In the genomic region with DNA sequence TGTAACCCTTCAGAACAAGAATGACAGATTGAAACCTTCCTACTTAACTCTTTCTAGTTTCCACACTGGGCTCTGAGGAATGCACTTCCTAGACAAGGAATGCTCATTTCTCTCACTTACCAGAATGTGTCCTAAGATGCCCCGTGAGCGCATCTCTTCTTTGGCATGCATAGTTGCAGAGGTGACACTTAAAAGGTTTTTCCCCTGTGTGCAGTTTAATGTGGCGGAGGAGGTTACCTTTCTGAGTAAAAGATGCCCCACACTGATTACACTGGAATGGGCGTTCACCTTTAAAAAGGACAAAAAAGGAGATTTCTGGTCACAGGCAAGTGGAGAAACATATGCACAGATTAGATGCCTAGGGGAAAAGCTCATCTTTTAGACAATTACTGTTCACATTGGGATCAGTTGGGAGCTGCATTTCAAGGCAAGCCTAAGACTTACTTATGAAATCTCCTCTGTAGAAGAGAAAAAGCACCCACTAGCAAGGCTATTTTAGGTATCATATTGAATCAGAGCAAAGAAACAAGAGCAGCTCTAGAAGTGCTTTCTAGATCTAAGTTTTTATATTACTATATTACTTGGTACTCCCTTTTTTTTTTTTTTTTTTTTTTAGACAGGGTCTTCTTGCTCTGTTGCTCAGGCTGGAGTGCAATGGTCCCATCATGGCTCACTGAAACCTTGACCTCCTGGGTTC, we compare ENCODE assay signal across 14 cellular contexts. TPM values are rescaled to one million over a fixed set of nuclear protein-coding genes. Genes with fewer than 3 reads are reported as not detected.
DNase-seq lines count a peak whose midpoint lies in the region; ATAC-seq and TF ChIP-seq lines count a peak whose summit lies in the region.
"Had no signal": no experiment of that assay in that cellular context is flagged by ENCODE, and none has a peak within 500 bp of the region (broad histone marks: within the 10 kb centered on the region; RNA-seq: fewer than 3 reads in every experiment).

No MANE protein-coding gene starts in this region.

- peaks cover 0 to 59% (median 0%) of the 10 kb centered on the region in 3 experiments for H3K27me3 ChIP-seq in neuronal stem cell (ENCODE audit: control insufficient read depth in 3 of 3, insufficient read depth in 3 of 3, low read depth in 1 of 3, low read length in 3 of 3)
- peaks cover 9% of the 10 kb centered on the region for H3K27me3 ChIP-seq in foreskin keratinocyte
- H3K27me3 ChIP-seq: SJCRH30 had no signal

- peak overlapping the region; percentile 11 for H3K27ac ChIP-seq in neuronal stem cell (replicated peaks; ENCODE audit: low read length)
- H3K27ac ChIP-seq in foreskin keratinocyte, result no peak overlapping the region
- H3K27ac ChIP-seq: psoas muscle, SJCRH30 had no signal

- H2AK5ac ChIP-seq in neuronal stem cell (ENCODE audit: low read depth, low read length), result no peak overlapping the region

- H4K8ac ChIP-seq in neuronal stem cell (ENCODE audit: low read depth, low read length), result no peak overlapping the region

- no peak overlapping the region for H3K14ac ChIP-seq in neuronal stem cell (ENCODE audit: low read length)

- H3K4me3 ChIP-seq in neuronal stem cell (ENCODE audit: low read length in 2 of 2), result no peak overlapping the region
- H3K4me3 ChIP-seq: psoas muscle, SJCRH30 had no signal

- H4K91ac ChIP-seq in neuronal stem cell (ENCODE audit: low read depth, low read length, poor library complexity), result no peak overlapping the region

- H3K4me2 ChIP-seq in neuronal stem cell (ENCODE audit: insufficient read depth, low read length, poor library complexity, severe bottlenecking), result no peak overlapping the region

- H3K9me3 Mint-ChIP-seq in activated T-helper 1 cell treated with anti-CD3 and anti-CD28 coated beads, Interleukin-12 subunit alpha, Interleukin-12 subunit beta, Interleukin-2, Interleukin-4 antibody, amounts not matched to agents 30 ng/mL and 10 ng/mL and 1 ng/mL, durations not matched to agents 14 hours and 24 hours and 36 hours, result no peaks in the 10 kb centered on the region

- H2AFZ ChIP-seq in neuronal stem cell (ENCODE audit: low read length), result no peak overlapping the region

- no peaks in the 10 kb centered on the region for H3K27me3 Mint-ChIP-seq in activated T-helper 1 cell treated with anti-CD3 and anti-CD28 coated beads, Interleukin-12 subunit alpha, Interleukin-12 subunit beta, Interleukin-2, Interleukin-4 antibody, amounts not matched to agents 30 ng/mL and 10 ng/mL and 1 ng/mL, durations not matched to agents 14 hours and 24 hours and 36 hours (ENCODE audit: insufficient read depth)

- no peak overlapping the region for H2BK12ac ChIP-seq in neuronal stem cell (ENCODE audit: low read length)

- peaks cover 48% of the 10 kb centered on the region for H3K4me1 Mint-ChIP-seq in activated T-helper 1 cell treated with anti-CD3 and anti-CD28 coated beads, Interleukin-12 subunit alpha, Interleukin-12 subunit beta, Interleukin-2, Interleukin-4 antibody, amounts not matched to agents 30 ng/mL and 10 ng/mL and 1 ng/mL, durations not matched to agents 14 hours and 24 hours and 36 hours (ENCODE audit: low read depth)

- WGBS in neuronal stem cell (ENCODE audit: extremely low coverage in 2 of 2, insufficient read length in 2 of 2, insufficient replicate concordance in 1 of 2), 2 donors, result no CpG with 5 or more reads among the region's 4 CpGs

- in situ Hi-C loops in ACHN (cut with HindIII; ENCODE audit: low pct_ligation_motif_present, low pct_unique_long_range_greater_than_20kb, low sequenced_read_pairs), result no loop called here

- no peak overlapping the region for H2BK5ac ChIP-seq in neuronal stem cell (ENCODE audit: low read length)

- no peak overlapping the region for H3K9ac ChIP-seq in neuronal stem cell (ENCODE audit: low read depth, low read length, poor library complexity)

- H3K9me3 ChIP-seq in neuronal stem cell (replicated peaks in 1 of 2; ENCODE audit: control insufficient read depth in 2 of 2, insufficient read depth in 1 of 2, low read depth in 1 of 2, low read length in 2 of 2), result no peaks in the 10 kb centered on the region
- H3K9me3 ChIP-seq: psoas muscle, SJCRH30 had no signal

- peak; percentile 61 for DNase-seq in activated naive CD4-positive, alpha-beta T cell treated with Interleukin-2 at 50 U/mL for 16 hours
- no peak for DNase-seq in activated naive CD4-positive, alpha-beta T cell (lab: John Stamatoyannopoulos, UW)
- DNase-seq in activated T-helper 1 cell treated with anti-CD3 and anti-CD28 coated beads, Interleukin-12 subunit alpha, Interleukin-12 subunit beta, Interleukin-2, Interleukin-4 antibody, amounts not matched to agents 30 ng/mL and 10 ng/mL and 1 ng/mL, durations not matched to agents 14 hours and 24 hours and 36 hours (ENCODE audit: low spot score), result peak; percentile 49
- DNase-seq in neuronal stem cell (ENCODE audit: low spot score), result peak; percentile 35
- DNase-seq in ACHN, result no peak
- no peak for DNase-seq in foreskin keratinocyte
- DNase-seq: NCI-H1048, NCI-H510A, psoas muscle, SJCRH30 had no signal

- peaks cover 0 to 6% of the 10 kb centered on the region in 2 donors for H3K4me1 ChIP-seq in neuronal stem cell (ENCODE audit: control insufficient read depth in 2 of 2, insufficient read depth in 1 of 2, low read depth in 1 of 2, low read length in 2 of 2)
- H3K4me1 ChIP-seq in foreskin keratinocyte, result peaks cover 8% of the 10 kb centered on the region
- H3K4me1 ChIP-seq: psoas muscle, SJCRH30 had no signal

- peak overlapping the region; percentile 69 for H3K27ac Mint-ChIP-seq in activated T-helper 1 cell treated with anti-CD3 and anti-CD28 coated beads, Interleukin-12 subunit alpha, Interleukin-12 subunit beta, Interleukin-2, Interleukin-4 antibody, amounts not matched to agents 30 ng/mL and 10 ng/mL and 1 ng/mL, durations not matched to agents 14 hours and 24 hours and 36 hours

- peaks cover 30% of the 10 kb centered on the region for H3K36me3 Mint-ChIP-seq in activated T-helper 1 cell treated with anti-CD3 and anti-CD28 coated beads, Interleukin-12 subunit alpha, Interleukin-12 subunit beta, Interleukin-2, Interleukin-4 antibody, amounts not matched to agents 30 ng/mL and 10 ng/mL and 1 ng/mL, durations not matched to agents 14 hours and 24 hours and 36 hours (ENCODE audit: low read depth)

- H3K4me3 Mint-ChIP-seq in activated T-helper 1 cell treated with anti-CD3 and anti-CD28 coated beads, Interleukin-12 subunit alpha, Interleukin-12 subunit beta, Interleukin-2, Interleukin-4 antibody, amounts not matched to agents 30 ng/mL and 10 ng/mL and 1 ng/mL, durations not matched to agents 14 hours and 24 hours and 36 hours, result peak overlapping the region; percentile 43

- ATAC-seq in HG02973 (IDR thresholded peaks at IDR 0.05; ENCODE audit: unreplicated experiment) (no peak), GM19452 (IDR thresholded peaks at IDR 0.05; ENCODE audit: unreplicated experiment) (no peak), foreskin keratinocyte (no peak)
- ATAC-seq: esophagus mucosa, psoas muscle had no signal

- H2BK120ac ChIP-seq in neuronal stem cell (ENCODE audit: low read depth, low read length), result no peak overlapping the region

- no peak overlapping the region for H3K23ac ChIP-seq in neuronal stem cell (ENCODE audit: low read depth, low read length, poor library complexity)

- H3K18ac ChIP-seq in neuronal stem cell (ENCODE audit: low read length), result no peak overlapping the region

- intact Hi-C loops in activated T-helper 1 cell treated with anti-CD3 and anti-CD28 coated beads, Interleukin-12 subunit alpha, Interleukin-12 subunit beta, Interleukin-2, Interleukin-4 antibody, amounts not matched to agents 30 ng/mL and 10 ng/mL and 1 ng/mL, durations not matched to agents 14 hours and 24 hours and 36 hours (cut with micrococcal nuclease), result loop anchor here (1.0 to 5.0 kb wide), 9 partner anchors 9 to 191 kb away; partner anchors contain the start of genes IKZF3 and PSMD3

- H2BK15ac ChIP-seq in neuronal stem cell (ENCODE audit: low read length), result no peak overlapping the region

- TF ChIP-seq CTCF in foreskin keratinocyte (conservative IDR thresholded peaks at IDR 0.05), result no peak

- no peaks in the 10 kb centered on the region for H3K36me3 ChIP-seq in neuronal stem cell (replicated peaks in 1 of 2; ENCODE audit: control insufficient read depth in 2 of 2, insufficient read depth in 2 of 2, low read length in 2 of 2)
- H3K36me3 ChIP-seq: SJCRH30 had no signal

- H3K79me1 ChIP-seq in neuronal stem cell (ENCODE audit: low read depth, low read length), result no peaks in the 10 kb centered on the region

- H3K4ac ChIP-seq in neuronal stem cell (ENCODE audit: low read length), result no peak overlapping the region

RNA-seq across cellular contexts. Expression of gene GRB7, which starts 53.7 kb away (rescaled TPM):
- total RNA-seq in activated T-helper 1 cell treated with anti-CD3 and anti-CD28 coated beads, Interleukin-12 subunit alpha, Interleukin-12 subunit beta, Interleukin-2, Interleukin-4 antibody, amounts not matched to agents 30 ng/mL and 10 ng/mL and 1 ng/mL, durations not matched to agents 14 hours and 24 hours and 36 hours, result 0.64 and 0.73 TPM in 2 replicates
- polyA plus RNA-seq in neuronal stem cell (2013, experiment 1 of 2), result 5.9 TPM
- 5.9 TPM for polyA plus RNA-seq in neuronal stem cell (2013, experiment 2 of 2)
- total RNA-seq in foreskin keratinocyte, result 15.6 and 16.2 TPM in 2 replicates
- polyA plus RNA-seq in foreskin keratinocyte, result 14.3 and 14.4 TPM in 2 replicates
- total RNA-seq: activated CD8-positive, alpha-beta memory T cell treated with anti-CD3 and anti-CD28 coated beads for 36 hours; psoas muscle; SJCRH30 had no signal

Comparison
In these comparisons a context has a peak if more than half of its experiments do, and no peak if none do; other contexts are left out.
1. DNase-seq: peak in activated naive CD4-positive, alpha-beta T cell treated with Interleukin-2 at 50 U/mL for 16 hours (single experiment), activated T-helper 1 cell treated with anti-CD3 and anti-CD28 coated beads, Interleukin-12 subunit alpha, Interleukin-12 subunit beta, Interleukin-2, Interleukin-4 antibody, amounts not matched to agents 30 ng/mL and 10 ng/mL and 1 ng/mL, durations not matched to agents 14 hours and 24 hours and 36 hours (single experiment) and neuronal stem cell (single experiment); none in activated naive CD4-positive, alpha-beta T cell (0 of 4), ACHN (single experiment) and foreskin keratinocyte (0 of 2).